In genomic region chr6:111844921-111845320, GRCh38 we compare ENCODE assay signal across 9 cellular contexts. TPM values are rescaled to one million over a fixed set of nuclear protein-coding genes. Genes with fewer than 3 reads are reported as not detected.
DNase-seq lines count a peak whose midpoint lies in the region; ATAC-seq and TF ChIP-seq lines count a peak whose summit lies in the region.
"Had no signal": no experiment of that assay in that cellular context is flagged by ENCODE, and none has a peak within 500 bp of the region (broad histone marks: within the 10 kb centered on the region; RNA-seq: fewer than 3 reads in every experiment).

No MANE protein-coding gene starts in this region.

- no peak overlapping the region for H4K8ac ChIP-seq in mesenchymal stem cell (ENCODE audit: low read length)

- ATAC-seq in GM23338 (peak; percentile 84), psoas muscle (no peak)

- H3K9me3 ChIP-seq in mesenchymal stem cell (ENCODE audit: control insufficient read depth, low read length) (no peaks in the 10 kb centered on the region), MG63 (no peaks in the 10 kb centered on the region), psoas muscle (no peaks in the 10 kb centered on the region)
- H3K9me3 ChIP-seq: pancreas had no signal

- H3K27ac ChIP-seq in GM23338 (ENCODE audit: low read depth) (peak overlapping the region; percentile 41; the same call in 1 of the 2 replicates), mesenchymal stem cell (ENCODE audit: low read length, poor library complexity, severe bottlenecking) (peak overlapping the region; percentile 77), psoas muscle (no peak overlapping the region)
- H3K27ac ChIP-seq: pancreas had no signal

- in situ Hi-C loops in KBM-7 (cut with MboI; ENCODE audit: low pct_unique_long_range_greater_than_20kb, low sequenced_read_pairs) = no loop called here

- H3K36me3 ChIP-seq in GM23338 (ENCODE audit: insufficient read depth) (no peaks in the 10 kb centered on the region), mesenchymal stem cell (ENCODE audit: control insufficient read depth in 1 of 2, insufficient read depth in 2 of 2, low read depth in 1 of 2, low read length in 2 of 2) (peaks cover 0 to 45% of the 10 kb centered on the region in 2 experiments), MG63 (no peaks in the 10 kb centered on the region), psoas muscle (ENCODE audit: insufficient read depth in 1 of 2, low read depth in 1 of 2) (no peaks in the 10 kb centered on the region)
- H3K36me3 ChIP-seq: pancreas had no signal

- peaks cover 59% of the 10 kb centered on the region for H3K4me1 Mint-ChIP-seq in GM23338

- intact Hi-C loops in psoas muscle (cut with DNase I) = loop anchor here in 1 of 2 donors (10.0 kb wide), 1 partner anchor 120 kb away; no protein-coding TSS in a partner anchor

- no peak overlapping the region for H2BK120ac ChIP-seq in mesenchymal stem cell (ENCODE audit: low read depth, low read length)

- H3K27me3 Mint-ChIP-seq in GM23338 (ENCODE audit: insufficient read depth, low read depth, poor library complexity) = peaks cover 4% of the 10 kb centered on the region

- H3K4ac ChIP-seq in mesenchymal stem cell (ENCODE audit: low read depth in 1 of 2, low read length in 2 of 2) = no peak overlapping the region

- no peak overlapping the region for H2BK12ac ChIP-seq in mesenchymal stem cell (ENCODE audit: low read length in 2 of 2)

- H3K27ac Mint-ChIP-seq in GM23338 = 0 out of 2 replicates have a peak overlapping the region, but pooled peaks have one; percentile 49

- H3K4me1 ChIP-seq in GM23338 (ENCODE audit: insufficient read depth) (peaks cover 73% of the 10 kb centered on the region), mesenchymal stem cell (ENCODE audit: control insufficient read depth, insufficient read depth, low read depth, low read length) (peaks cover 27% of the 10 kb centered on the region), psoas muscle (peaks cover 4% of the 10 kb centered on the region)
- H3K4me1 ChIP-seq: pancreas had no signal

- H3F3A ChIP-seq in GM23338 (replicated peaks; ENCODE audit: low read depth) = peaks cover 3% of the 10 kb centered on the region; the same call in 1 of the 2 replicates

- DNase-seq in EH (ENCODE audit: low read depth) (peak; percentile 33), GM23338 (ENCODE audit: low spot score) (peak; percentile 66), anterior cingulate cortex (lab: John Stamatoyannopoulos, UW) (peak in 34 of 58 donors; percentile 4 to 69 (median 34)), mesenchymal stem cell (no peak), MG63 (no peak), NAMALWA (ENCODE audit: low spot score) (no peak), KBM-7 (no peak), psoas muscle (no peak)
- DNase-seq: pancreas had no signal

- WGBS in mesenchymal stem cell = 94% methylated on average over 2 of the region's 2 CpGs
- WGBS in psoas muscle, 3 donors = 69 to 74% (median 71%) methylated on average over 2 of the region's 2 CpGs

- peak overlapping the region; percentile 34; the same call in 2 of the 3 replicates for H3K4me3 Mint-ChIP-seq in GM23338

- no peak overlapping the region for H3K18ac ChIP-seq in mesenchymal stem cell (ENCODE audit: low read depth in 1 of 2, low read length in 2 of 2)

- H3K23ac ChIP-seq in mesenchymal stem cell (ENCODE audit: low read length in 2 of 2) = no peak overlapping the region

- H3K4me2 ChIP-seq in GM23338 = peak overlapping the region; percentile 66
- H3K4me2 ChIP-seq in mesenchymal stem cell (ENCODE audit: low read length, poor library complexity, severe bottlenecking) = no peak overlapping the region

- H3K9ac ChIP-seq in mesenchymal stem cell (ENCODE audit: low read length) = no peak overlapping the region

- H3K9me2 ChIP-seq in GM23338 (ENCODE audit: insufficient read depth) = no peaks in the 10 kb centered on the region

- no peak overlapping the region for H3K14ac ChIP-seq in mesenchymal stem cell (ENCODE audit: low read length in 2 of 2)

- peaks cover 23% of the 10 kb centered on the region for H3K79me1 ChIP-seq in mesenchymal stem cell (replicated peaks; ENCODE audit: low read length, poor library complexity, severe bottlenecking)

- H4K20me1 ChIP-seq in GM23338 (replicated peaks; ENCODE audit: insufficient read depth) = peaks cover 10% of the 10 kb centered on the region

- no peak overlapping the region for H2AFZ ChIP-seq in GM23338
- H2AFZ ChIP-seq in mesenchymal stem cell (ENCODE audit: low read depth, low read length) = no peak overlapping the region

- TF ChIP-seq CTCF in GM23338 (conservative IDR thresholded peaks at IDR 0.05; ENCODE audit: low read depth in 2 of 2) (peak in 1 of 2 experiments; percentile 22; a peak in 1 of 4 replicates), psoas muscle (IDR thresholded peaks at IDR 0.05) (no peak)

- no peaks in the 10 kb centered on the region for H3K9me3 Mint-ChIP-seq in GM23338

- H3K27me3 ChIP-seq in GM23338 (ENCODE audit: insufficient read depth) (no peaks in the 10 kb centered on the region), mesenchymal stem cell (ENCODE audit: control insufficient read depth in 1 of 2, insufficient read depth in 1 of 2, low read length in 2 of 2) (no peaks in the 10 kb centered on the region), MG63 (no peaks in the 10 kb centered on the region), psoas muscle (ENCODE audit: insufficient read depth in 3 of 3, low read length in 2 of 3) (no peaks in the 10 kb centered on the region)
- H3K27me3 ChIP-seq: pancreas had no signal

- H2AK5ac ChIP-seq in mesenchymal stem cell (ENCODE audit: low read length, severe bottlenecking) = no peak overlapping the region

- H3K4me3 ChIP-seq in GM23338 (peak overlapping the region; percentile 20; the same call in 1 of the 2 replicates), mesenchymal stem cell (ENCODE audit: insufficient read depth in 1 of 2, low read depth in 1 of 2, low read length in 2 of 2) (no peak overlapping the region), MG63 (no peak overlapping the region), psoas muscle (no peak overlapping the region)
- H3K4me3 ChIP-seq: pancreas had no signal

- no peaks in the 10 kb centered on the region; the same call in 2 of the 3 replicates for H3K36me3 Mint-ChIP-seq in GM23338 (ENCODE audit: low read depth)

- H2BK5ac ChIP-seq in mesenchymal stem cell (ENCODE audit: low read depth, low read length, poor library complexity, severe bottlenecking) = no peak overlapping the region

- no peak overlapping the region for H2BK15ac ChIP-seq in mesenchymal stem cell (ENCODE audit: low read depth, poor library complexity, severe bottlenecking)

- peaks cover 51% of the 10 kb centered on the region for H3K79me2 ChIP-seq in GM23338 (replicated peaks; ENCODE audit: insufficient read depth)

- H4K91ac ChIP-seq in mesenchymal stem cell (ENCODE audit: low read length) = no peak overlapping the region

TF ChIP-seq in GM23338, 12 proteins besides CTCF, POLR2A, EP300 and RAD21 (continues in another document):
- TF ChIP-seq NANOG (IDR thresholded peaks at IDR 0.05; ENCODE audit: borderline replicate concordance) (0 out of 2 replicates have a peak, but pooled peaks have one; percentile 19), STAT1 (IDR thresholded peaks at IDR 0.05; ENCODE audit: unreplicated experiment) (no peak), REST (IDR thresholded peaks at IDR 0.05; ENCODE audit: unreplicated experiment) (no peak), ETS1 (IDR thresholded peaks at IDR 0.05) (peak; percentile 34; the same call in 1 of the 2 replicates), POLR2AphosphoS5 (IDR thresholded peaks at IDR 0.05; ENCODE audit: low read depth) (no peak)

RNA-seq across cellular contexts. Expression of gene FYN, which starts 28.3 kb away (rescaled TPM):
- total RNA-seq in GM23338 (2014; rRNA removed; shearing (Covaris generic)) = 70.8 and 143 TPM in 2 replicates
- polyA plus RNA-seq in GM23338 (2016; fragmentation: Nextera tagmentation; extraction: Ambion mirVana) = 46.8 and 54.9 TPM in 2 replicates
- polyA plus RNA-seq in mesenchymal stem cell (2013, experiment 1 of 2) = 44.0 TPM
- polyA plus RNA-seq in mesenchymal stem cell (2013, experiment 2 of 2) = 45.8 TPM
- 48.7 and 69.0 TPM in 2 replicates for total RNA-seq in MG63 (2014; rRNA removed; shearing (Covaris generic); ENCODE audit: low replicate concordance)
- 10 to 100 TPM in 3 of 4 donors, 1 to 10 TPM in 1; 9.5 to 27.8 (median 15.0) TPM for total RNA-seq in psoas muscle
- 10 to 100 TPM in 1 of 3 donors, 1 to 10 TPM in 2; 7.1 to 12.3 (median 8.9) TPM for polyA plus RNA-seq in psoas muscle

Comparison
In these comparisons a context has a peak if more than half of its experiments do, and no peak if none do; other contexts are left out.
1. DNase-seq: peak in EH (single experiment), GM23338 (single experiment) and anterior cingulate cortex (34 of 58); none in mesenchymal stem cell (single experiment), MG63 (single experiment), NAMALWA (single experiment), KBM-7 (single experiment) and psoas muscle (0 of 2).